ENCODE assay signal across 23 cellular contexts in the genomic region with DNA sequence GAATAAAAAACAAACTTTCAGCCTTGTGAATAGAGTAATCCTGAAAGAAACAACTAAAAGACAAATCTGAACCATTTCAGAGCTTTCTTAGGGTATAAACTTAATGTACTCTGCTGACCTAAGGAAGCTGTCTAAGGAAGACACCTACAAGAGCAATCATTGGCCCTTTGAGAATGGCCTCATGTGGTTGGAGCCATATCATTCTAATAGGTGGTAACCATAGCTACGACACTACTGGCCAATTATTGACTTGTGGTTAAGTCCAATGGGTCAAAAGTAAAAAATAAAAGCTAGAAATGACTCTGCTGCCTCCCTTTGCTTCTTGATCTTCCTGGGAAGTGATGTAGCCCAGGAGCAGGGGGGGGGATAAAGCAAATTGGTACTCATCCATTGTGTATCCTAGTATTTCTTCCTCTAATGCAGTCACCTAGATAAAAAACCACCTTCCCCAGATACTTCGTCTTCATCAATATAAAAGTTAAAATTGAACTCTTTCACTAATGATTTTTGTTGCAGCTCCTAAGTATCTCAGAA.
DNase-seq lines count a peak whose midpoint lies in the region; ATAC-seq, FAIRE-seq and TF ChIP-seq lines count a peak whose summit lies in the region.
"Had no signal": no experiment of that assay in that cellular context is flagged by ENCODE, and none has a peak within 500 bp of the region (broad histone marks: within the 10 kb centered on the region; RNA-seq: fewer than 3 reads in every experiment).

No MANE protein-coding gene starts in this region.

- H3K36me3 ChIP-seq in Peyer's patch = no peaks in the 10 kb centered on the region

- no peak for FAIRE-seq in D721Med (lab: Jason Lieb, UNC)

- no peaks in the 10 kb centered on the region for H3K27me3 ChIP-seq in Peyer's patch
- H3K27me3 ChIP-seq: hepatocyte had no signal

- H3K9me3 ChIP-seq in Peyer's patch = no peaks in the 10 kb centered on the region

- ATAC-seq in GM19025 (IDR thresholded peaks at IDR 0.05; ENCODE audit: low read depth, unreplicated experiment) = peak; percentile 83
- peak; percentile 81 for ATAC-seq in HG02610 (IDR thresholded peaks at IDR 0.05; ENCODE audit: unreplicated experiment)
- ATAC-seq in HG03139 (IDR thresholded peaks at IDR 0.05; ENCODE audit: unreplicated experiment) = peak; percentile 95
- ATAC-seq in esophagus mucosa = no peak

- no peaks in the 10 kb centered on the region for H3K4me1 ChIP-seq in Peyer's patch

- TF ChIP-seq CTCF in D721Med (IDR thresholded peaks at IDR 0.05; ENCODE audit: insufficient read depth, missing control alignments) = no peak
- TF ChIP-seq CTCF in Peyer's patch (IDR thresholded peaks at IDR 0.05) = no peak

- TF ChIP-seq POLR2A in Peyer's patch (IDR thresholded peaks at IDR 0.05) = no peak

- no peak overlapping the region for H3K27ac ChIP-seq in Peyer's patch
- H3K27ac ChIP-seq: hepatocyte had no signal

- DNase-seq in ACHN = peak; percentile 5
- no peak for DNase-seq in D721Med (ENCODE audit: insufficient read length, low spot score)
- DNase-seq in Peyer's patch = no peak
- no peak for DNase-seq in activated CD8-positive, alpha-beta memory T cell treated with anti-CD3 and anti-CD28 coated beads, Interleukin-2, amount 50 U/mL, for 4 hours
- DNase-seq: 8988T; activated CD4-positive, CD25-positive, alpha-beta regulatory T cell treated with anti-CD3 and anti-CD28 coated beads, Interleukin-2, amount 50 U/mL, for 72 hours; anterior cingulate cortex; C1 segment of cervical spinal cord; cerebellar nuclear complex; Kasumi-1; midbrain; NCI-H1417 treated with DMSO at 0.1 percent for 48 hours; NCI-H226; Right ventricle myocardium superior; stimulated activated CD4-positive, alpha-beta T cell treated with anti-CD3 and anti-CD28 coated beads, Interleukin-12 subunit alpha, Interleukin-12 subunit beta, amount 100 ng/mL, for 4 hours; stimulated activated naive CD4-positive, alpha-beta T cell treated with Interleukin-2 at 50 U/mL for 16 hours; T-helper 2 cell; trophoblast cell had no signal

- no peak overlapping the region for H3K4me3 ChIP-seq in Peyer's patch
- H3K4me3 ChIP-seq: hepatocyte had no signal

- in situ Hi-C loops in ACHN (cut with HindIII; ENCODE audit: low pct_ligation_motif_present, low pct_unique_long_range_greater_than_20kb, low sequenced_read_pairs) = no loop called here
